In genomic region chr18:55365342-55365741, GRCh38 we compare ENCODE assay signal across 25 cellular contexts.
"Had no signal": no experiment of that assay in that cellular context is flagged by ENCODE, and none has a peak within 500 bp of the region (broad histone marks: within the 10 kb centered on the region; RNA-seq: fewer than 3 reads in every experiment).

No MANE protein-coding gene starts in this region.

- ATAC-seq: naive thymus-derived CD4-positive, alpha-beta T cell; natural killer cell; psoas muscle; right cardiac atrium; right lobe of liver; stimulated activated memory B cell treated with anti-CD40 and anti-IgM and Interleukin-4, amounts not matched to agents 10 μg/mL and 1 μg/mL and 100 μg/mL, for 72 hours; stimulated activated naive CD8-positive, alpha-beta T cell treated with anti-CD3 and anti-CD28 coated beads, Interleukin-15, amount 100 ng/mL, for 72 hours; stimulated activated naive CD8-positive, alpha-beta T cell treated with anti-CD3 and anti-CD28 coated beads, Interleukin-15, Interleukin-2, amounts not matched to agents 100 U/mL and 50 U/mL, for 24 hours; upper lobe of right lung had no signal

- H3K36me3 Mint-ChIP-seq: natural killer cell had no signal

- DNase-seq: naive thymus-derived CD4-positive, alpha-beta T cell; natural killer cell; occipital lobe; ovary; psoas muscle; right cardiac atrium; right lobe of liver; sigmoid colon; small intestine; stimulated activated CD4-positive, alpha-beta T cell treated with anti-CD3 and anti-CD28 coated beads, Interleukin-15, amount 100 ng/mL, for 24 hours; stimulated activated CD4-positive, alpha-beta T cell treated with anti-CD3 and anti-CD28 coated beads, Interleukin-4, amount 100 ng/mL, for 1 hour; stimulated activated CD4-positive, alpha-beta T cell treated with anti-CD3 and anti-CD28 coated beads, Interleukin-4, amount 100 ng/mL, for 4 hours; stimulated activated CD8-positive, alpha-beta memory T cell treated with anti-CD3 and anti-CD28 coated beads, Interleukin-4, amount 100 ng/mL, for 48 hours; stimulated activated naive CD4-positive, alpha-beta T cell; stimulated activated naive CD8-positive, alpha-beta T cell treated with anti-CD3 and anti-CD28 coated beads, Interleukin-15, amount 100 ng/mL, for 72 hours; stimulated activated naive CD8-positive, alpha-beta T cell treated with anti-CD3 and anti-CD28 coated beads, Interleukin-15, Interleukin-2, amounts not matched to agents 100 U/mL and 50 U/mL, for 24 hours; testis; tibial artery; transverse colon; upper lobe of right lung; uterus had no signal

- H3K4me1 Mint-ChIP-seq: naive thymus-derived CD4-positive, alpha-beta T cell; nephron; neural progenitor cell; stimulated activated naive CD8-positive, alpha-beta T cell treated with anti-CD3 and anti-CD28 coated beads, Interleukin-15, amount 100 ng/mL, for 72 hours had no signal

- H3K4me3 Mint-ChIP-seq: naive thymus-derived CD4-positive, alpha-beta T cell; natural killer cell; nephron; neural progenitor cell; stimulated activated memory B cell treated with anti-CD40 and anti-IgM and Interleukin-4, amounts not matched to agents 10 μg/mL and 1 μg/mL and 100 μg/mL, for 72 hours; stimulated activated naive CD8-positive, alpha-beta T cell treated with anti-CD3 and anti-CD28 coated beads, Interleukin-15, amount 100 ng/mL, for 72 hours; type B pancreatic cell had no signal

- H3K9me3 Mint-ChIP-seq: natural killer cell; stimulated activated naive CD8-positive, alpha-beta T cell treated with anti-CD3 and anti-CD28 coated beads, Interleukin-15, amount 100 ng/mL, for 72 hours had no signal

- H3K27ac Mint-ChIP-seq: naive thymus-derived CD4-positive, alpha-beta T cell; natural killer cell; nephron; neural progenitor cell; stimulated activated memory B cell treated with anti-CD40 and anti-IgM and Interleukin-4, amounts not matched to agents 10 μg/mL and 1 μg/mL and 100 μg/mL, for 72 hours; stimulated activated naive CD8-positive, alpha-beta T cell treated with anti-CD3 and anti-CD28 coated beads, Interleukin-15, amount 100 ng/mL, for 72 hours; type B pancreatic cell had no signal

- H3K27me3 Mint-ChIP-seq: stimulated activated memory B cell treated with anti-CD40 and anti-IgM and Interleukin-4, amounts not matched to agents 10 μg/mL and 1 μg/mL and 100 μg/mL, for 72 hours; type B pancreatic cell had no signal
